ENCODE assay signal across 30 cellular contexts in the genomic region with DNA sequence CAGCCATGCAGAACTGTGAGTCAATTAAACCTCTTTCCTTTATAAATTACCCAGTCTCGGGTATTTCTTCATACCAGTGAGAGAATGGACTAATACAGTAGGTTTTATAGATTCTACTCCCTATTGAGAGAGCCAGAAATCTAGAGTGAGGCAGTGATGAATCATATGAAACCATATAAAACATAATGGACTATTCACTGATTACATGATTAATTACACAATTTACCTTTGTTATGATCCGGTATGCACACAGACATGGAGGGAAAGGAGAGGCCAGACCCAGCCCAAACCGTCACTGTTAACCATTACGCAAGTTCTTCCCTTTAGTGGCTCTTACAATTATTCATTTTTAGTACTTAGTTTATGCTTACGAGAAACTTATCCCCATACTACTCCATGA.
"Had no signal": no experiment of that assay in that cellular context is flagged by ENCODE, and none has a peak within 500 bp of the region (broad histone marks: within the 10 kb centered on the region; RNA-seq: fewer than 3 reads in every experiment).

No MANE protein-coding gene starts in this region.

- H3K27ac ChIP-seq: SJSA1 had no signal

- ATAC-seq: activated CD8-positive, alpha-beta T cell treated with anti-CD3 and anti-CD28 coated beads, Interleukin-2, amount 10 ng/mL, durations not matched to agents 7 days and 5 days; Panc1; SK-N-SH treated with all-trans-retinoic acid at 6 μM for 48 hours; WTC11 had no signal

- H3K27me3 Mint-ChIP-seq: activated naive CD4-positive, alpha-beta T cell treated with anti-CD3 and anti-CD28 coated beads, Interleukin-2, amount 50 U/mL, for 24 hours; activated T-cell treated with anti-CD3 and anti-CD28 coated beads, Interleukin-2, amount 50 U/mL, for 24 hours; central memory CD8-positive, alpha-beta T cell had no signal

- H3K4me3 Mint-ChIP-seq: activated CD8-positive, alpha-beta T cell treated with anti-CD3 and anti-CD28 coated beads, Interleukin-2, amount 10 ng/mL, durations not matched to agents 7 days and 5 days; activated naive CD4-positive, alpha-beta T cell treated with anti-CD3 and anti-CD28 coated beads, Interleukin-2, amount 50 U/mL, for 24 hours; activated T-cell treated with anti-CD3 and anti-CD28 coated beads, Interleukin-2, amount 50 U/mL, for 24 hours; activated T-helper 1 cell treated with anti-CD3 and anti-CD28 coated beads, Interleukin-12 subunit alpha, Interleukin-12 subunit beta, Interleukin-2, Interleukin-4 antibody, amounts not matched to agents 30 ng/mL and 10 ng/mL and 1 ng/mL, durations not matched to agents 14 hours and 24 hours and 36 hours; central memory CD8-positive, alpha-beta T cell; T-helper 1 cell treated with Interleukin-12 subunit alpha and Interleukin-12 subunit beta and Interleukin-4 antibody, amounts not matched to agents 30 μg/mL and 1 μg/mL, for 36 hours; WTC11 had no signal

- H3K27ac Mint-ChIP-seq: activated CD8-positive, alpha-beta T cell treated with anti-CD3 and anti-CD28 coated beads, Interleukin-2, amount 10 ng/mL, durations not matched to agents 7 days and 5 days; activated naive CD4-positive, alpha-beta T cell treated with anti-CD3 and anti-CD28 coated beads, Interleukin-2, amount 50 U/mL, for 24 hours; activated T-cell treated with anti-CD3 and anti-CD28 coated beads, Interleukin-2, amount 50 U/mL, for 24 hours; activated T-helper 1 cell treated with anti-CD3 and anti-CD28 coated beads, Interleukin-12 subunit alpha, Interleukin-12 subunit beta, Interleukin-2, Interleukin-4 antibody, amounts not matched to agents 30 ng/mL and 10 ng/mL and 1 ng/mL, durations not matched to agents 14 hours and 24 hours and 36 hours; T-helper 1 cell treated with Interleukin-12 subunit alpha and Interleukin-12 subunit beta and Interleukin-4 antibody, amounts not matched to agents 30 μg/mL and 1 μg/mL, for 36 hours; WTC11 had no signal

- H3K36me3 ChIP-seq: SJSA1 had no signal

- H3K4me3 ChIP-seq: SJSA1 had no signal

- H3K4me1 Mint-ChIP-seq: activated naive CD4-positive, alpha-beta T cell treated with anti-CD3 and anti-CD28 coated beads, Interleukin-2, amount 50 U/mL, for 24 hours; central memory CD8-positive, alpha-beta T cell; WTC11 had no signal

- H3K36me3 Mint-ChIP-seq: activated naive CD4-positive, alpha-beta T cell treated with anti-CD3 and anti-CD28 coated beads, Interleukin-2, amount 50 U/mL, for 24 hours; WTC11 had no signal

- H3K9me3 ChIP-seq: SJSA1 had no signal

- H3K4me1 ChIP-seq: SJSA1 had no signal

- DNase-seq: activated CD4-positive, alpha-beta T cell treated with anti-CD3 and anti-CD28 coated beads for 48 hours; activated CD4-positive, alpha-beta T cell treated with anti-CD3 and anti-CD28 coated beads, Interleukin-2, amount 50 U/mL, for 4 hours; activated CD4-positive, CD25-positive, alpha-beta regulatory T cell treated with anti-CD3 and anti-CD28 coated beads, Interleukin-2, amount 50 U/mL, for 72 hours; activated CD8-positive, alpha-beta memory T cell treated with anti-CD3 and anti-CD28 coated beads, Interleukin-2, amount 50 U/mL, for 48 hours; activated CD8-positive, alpha-beta T cell treated with anti-CD3 and anti-CD28 coated beads, Interleukin-2, amount 10 ng/mL, durations not matched to agents 7 days and 5 days; activated effector memory CD4-positive, alpha-beta T cell treated with Interleukin-2 at 50 U/mL for 16 hours; activated naive CD4-positive, alpha-beta T cell; activated T-cell treated with anti-CD3 and anti-CD28 coated beads, Interleukin-2, amount 50 U/mL, for 24 hours; aorta; Kasumi-1; KBM-7; NCI-H1105; NCI-H1436; NCI-H1694 treated with DMSO at 0.1 percent for 48 hours; NCI-H2029 treated with DMSO at 0.1 percent for 48 hours; NCI-H345; NCI-H510A; NCI-H526 treated with DMSO at 0.1 percent for 48 hours; NCI-H82; RPMI8226; SHP77; T-helper 9 cell had no signal

- H3K27me3 ChIP-seq: SJSA1 had no signal
